In the genomic region with DNA sequence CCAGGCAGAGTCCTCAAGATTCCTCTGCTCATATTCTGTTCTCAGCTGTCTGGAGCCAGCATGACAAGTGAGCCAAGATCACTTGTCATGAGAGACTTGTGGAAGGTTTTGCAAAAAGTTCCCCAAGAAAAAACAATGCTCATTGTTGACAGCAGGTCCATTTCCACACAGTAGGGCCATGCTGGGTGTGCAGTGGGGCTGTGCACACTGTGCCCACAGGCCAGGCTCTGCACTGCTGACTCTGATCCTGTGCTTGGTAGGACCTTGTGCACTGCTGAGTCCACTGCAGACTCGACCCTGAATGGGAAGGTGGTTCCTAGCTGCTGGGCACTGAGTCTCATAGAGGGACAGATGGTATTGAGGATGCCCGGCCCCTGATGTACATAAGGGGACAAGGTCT, we compare ENCODE assay signal across 1 cellular context.
TF ChIP-seq lines count a peak whose summit lies in the region.

No MANE protein-coding gene starts in this region.

TF ChIP-seq in K562, 482 proteins besides CTCF, POLR2A, EP300 and RAD21:
- TF ChIP-seq NR2C2 (CRISPR knock-in tag; IDR thresholded peaks at IDR 0.05), result no peak
- no peak for TF ChIP-seq NR2C2 (tag; IDR thresholded peaks at IDR 0.05)
- TF ChIP-seq, protein P1, sequence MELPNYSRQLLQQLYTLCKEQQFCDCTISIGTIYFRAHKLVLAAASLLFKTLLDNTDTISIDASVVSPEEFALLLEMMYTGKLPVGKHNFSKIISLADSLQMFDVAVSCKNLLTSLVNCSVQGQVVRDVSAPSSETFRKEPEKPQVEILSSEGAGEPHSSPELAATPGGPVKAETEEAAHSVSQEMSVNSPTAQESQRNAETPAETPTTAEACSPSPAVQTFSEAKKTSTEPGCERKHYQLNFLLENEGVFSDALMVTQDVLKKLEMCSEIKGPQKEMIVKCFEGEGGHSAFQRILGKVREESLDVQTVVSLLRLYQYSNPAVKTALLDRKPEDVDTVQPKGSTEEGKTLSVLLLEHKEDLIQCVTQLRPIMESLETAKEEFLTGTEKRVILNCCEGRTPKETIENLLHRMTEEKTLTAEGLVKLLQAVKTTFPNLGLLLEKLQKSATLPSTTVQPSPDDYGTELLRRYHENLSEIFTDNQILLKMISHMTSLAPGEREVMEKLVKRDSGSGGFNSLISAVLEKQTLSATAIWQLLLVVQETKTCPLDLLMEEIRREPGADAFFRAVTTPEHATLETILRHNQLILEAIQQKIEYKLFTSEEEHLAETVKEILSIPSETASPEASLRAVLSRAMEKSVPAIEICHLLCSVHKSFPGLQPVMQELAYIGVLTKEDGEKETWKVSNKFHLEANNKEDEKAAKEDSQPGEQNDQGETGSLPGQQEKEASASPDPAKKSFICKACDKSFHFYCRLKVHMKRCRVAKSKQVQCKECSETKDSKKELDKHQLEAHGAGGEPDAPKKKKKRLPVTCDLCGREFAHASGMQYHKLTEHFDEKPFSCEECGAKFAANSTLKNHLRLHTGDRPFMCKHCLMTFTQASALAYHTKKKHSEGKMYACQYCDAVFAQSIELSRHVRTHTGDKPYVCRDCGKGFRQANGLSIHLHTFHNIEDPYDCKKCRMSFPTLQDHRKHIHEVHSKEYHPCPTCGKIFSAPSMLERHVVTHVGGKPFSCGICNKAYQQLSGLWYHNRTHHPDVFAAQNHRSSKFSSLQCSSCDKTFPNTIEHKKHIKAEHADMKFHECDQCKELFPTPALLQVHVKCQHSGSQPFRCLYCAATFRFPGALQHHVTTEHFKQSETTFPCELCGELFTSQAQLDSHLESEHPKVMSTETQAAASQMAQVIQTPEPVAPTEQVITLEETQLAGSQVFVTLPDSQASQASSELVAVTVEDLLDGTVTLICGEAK (IDR thresholded peaks at IDR 0.05), result no peak
- TF ChIP-seq, protein P1 (CRISPR knock-in tag; IDR thresholded peaks at IDR 0.05), result 0 out of 2 replicates have a peak, but pooled peaks have one; percentile 38
- TF ChIP-seq NR2C1 (IDR thresholded peaks at IDR 0.05), result no peak
- no peak for TF ChIP-seq NR2C1 (tag; IDR thresholded peaks at IDR 0.05)
- TF ChIP-seq, protein P2, sequence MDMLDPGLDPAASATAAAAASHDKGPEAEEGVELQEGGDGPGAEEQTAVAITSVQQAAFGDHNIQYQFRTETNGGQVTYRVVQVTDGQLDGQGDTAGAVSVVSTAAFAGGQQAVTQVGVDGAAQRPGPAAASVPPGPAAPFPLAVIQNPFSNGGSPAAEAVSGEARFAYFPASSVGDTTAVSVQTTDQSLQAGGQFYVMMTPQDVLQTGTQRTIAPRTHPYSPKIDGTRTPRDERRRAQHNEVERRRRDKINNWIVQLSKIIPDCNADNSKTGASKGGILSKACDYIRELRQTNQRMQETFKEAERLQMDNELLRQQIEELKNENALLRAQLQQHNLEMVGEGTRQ (CRISPR knock-in tag; IDR thresholded peaks at IDR 0.05), result 0 out of 2 replicates have a peak, but pooled peaks have one; percentile 27
- no peak for TF ChIP-seq TARDBP (IDR thresholded peaks at IDR 0.05)
- TF ChIP-seq MYNN (IDR thresholded peaks at IDR 0.05), result no peak
- TF ChIP-seq MYNN (CRISPR knock-in tag; IDR thresholded peaks at IDR 0.05), result 0 out of 2 replicates have a peak, but pooled peaks have one; percentile 5
- no peak for TF ChIP-seq YY1 (IDR thresholded peaks at IDR 0.05; ENCODE audit: borderline replicate concordance in 1 of 3, control insufficient read depth in 1 of 3, extremely low read depth in 1 of 3, insufficient read depth in 3 of 3, insufficient read length in 1 of 3, insufficient replicate concordance in 2 of 3, low read depth in 1 of 3, low read length in 2 of 3)
- TF ChIP-seq ZNF184 (CRISPR knock-in tag; IDR thresholded peaks at IDR 0.05), result peak; percentile 65
- TF ChIP-seq ILF3 (IDR thresholded peaks at IDR 0.05; ENCODE audit: borderline replicate concordance), result no peak
- TF ChIP-seq, protein P3, sequence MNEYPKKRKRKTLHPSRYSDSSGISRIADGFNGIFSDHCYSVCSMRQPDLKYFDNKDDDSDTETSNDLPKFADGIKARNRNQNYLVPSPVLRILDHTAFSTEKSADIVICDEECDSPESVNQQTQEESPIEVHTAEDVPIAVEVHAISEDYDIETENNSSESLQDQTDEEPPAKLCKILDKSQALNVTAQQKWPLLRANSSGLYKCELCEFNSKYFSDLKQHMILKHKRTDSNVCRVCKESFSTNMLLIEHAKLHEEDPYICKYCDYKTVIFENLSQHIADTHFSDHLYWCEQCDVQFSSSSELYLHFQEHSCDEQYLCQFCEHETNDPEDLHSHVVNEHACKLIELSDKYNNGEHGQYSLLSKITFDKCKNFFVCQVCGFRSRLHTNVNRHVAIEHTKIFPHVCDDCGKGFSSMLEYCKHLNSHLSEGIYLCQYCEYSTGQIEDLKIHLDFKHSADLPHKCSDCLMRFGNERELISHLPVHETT (CRISPR knock-in tag; conservative IDR thresholded peaks at IDR 0.05 in 1 of 2, IDR thresholded peaks at IDR 0.05 in 1 of 2), result peak in 1 of 2 experiments; percentile 94; a peak in 1 of 4 replicates
- TF ChIP-seq, protein P4, sequence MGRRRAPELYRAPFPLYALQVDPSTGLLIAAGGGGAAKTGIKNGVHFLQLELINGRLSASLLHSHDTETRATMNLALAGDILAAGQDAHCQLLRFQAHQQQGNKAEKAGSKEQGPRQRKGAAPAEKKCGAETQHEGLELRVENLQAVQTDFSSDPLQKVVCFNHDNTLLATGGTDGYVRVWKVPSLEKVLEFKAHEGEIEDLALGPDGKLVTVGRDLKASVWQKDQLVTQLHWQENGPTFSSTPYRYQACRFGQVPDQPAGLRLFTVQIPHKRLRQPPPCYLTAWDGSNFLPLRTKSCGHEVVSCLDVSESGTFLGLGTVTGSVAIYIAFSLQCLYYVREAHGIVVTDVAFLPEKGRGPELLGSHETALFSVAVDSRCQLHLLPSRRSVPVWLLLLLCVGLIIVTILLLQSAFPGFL (CRISPR knock-in tag; IDR thresholded peaks at IDR 0.05), result no peak
